In genomic region chr11:114972105-114972504, GRCh38 we compare ENCODE assay signal across 1 cellular context.
TF ChIP-seq lines count a peak whose summit lies in the region.

No MANE protein-coding gene starts in this region.

TF ChIP-seq in H1, 55 proteins besides CTCF, POLR2A, EP300 and RAD21:
- no peak for TF ChIP-seq KDM1A (IDR thresholded peaks at IDR 0.05; ENCODE audit: borderline replicate concordance, low read length)
- TF ChIP-seq GTF2F1 (IDR thresholded peaks at IDR 0.05; ENCODE audit: borderline replicate concordance, low read depth, low read length): no peak
- no peak for TF ChIP-seq BCL11A (IDR thresholded peaks at IDR 0.05; ENCODE audit: low read depth in 2 of 2, low read length in 2 of 2)
- TF ChIP-seq TEAD4 (IDR thresholded peaks at IDR 0.05; ENCODE audit: low read depth, low read length): peak; percentile 88
- no peak for TF ChIP-seq RNF2 (IDR thresholded peaks at IDR 0.05; ENCODE audit: borderline replicate concordance, low read depth, low read length, missing control alignments, poor library complexity, severe bottlenecking)
- no peak for TF ChIP-seq EGR1 (IDR thresholded peaks at IDR 0.05; ENCODE audit: borderline replicate concordance, low read depth, low read length)
- no peak for TF ChIP-seq POLR2AphosphoS5 (IDR thresholded peaks at IDR 0.05; ENCODE audit: low read depth, low read length)
- TF ChIP-seq SP2 (IDR thresholded peaks at IDR 0.05; ENCODE audit: low read length): no peak
- TF ChIP-seq TAF7 (optimal IDR thresholded peaks at IDR 0.05; ENCODE audit: borderline replicate concordance, low read depth, low read length): no peak
- no peak for TF ChIP-seq SP4 (IDR thresholded peaks at IDR 0.05; ENCODE audit: low read length)
- TF ChIP-seq, protein P1, sequence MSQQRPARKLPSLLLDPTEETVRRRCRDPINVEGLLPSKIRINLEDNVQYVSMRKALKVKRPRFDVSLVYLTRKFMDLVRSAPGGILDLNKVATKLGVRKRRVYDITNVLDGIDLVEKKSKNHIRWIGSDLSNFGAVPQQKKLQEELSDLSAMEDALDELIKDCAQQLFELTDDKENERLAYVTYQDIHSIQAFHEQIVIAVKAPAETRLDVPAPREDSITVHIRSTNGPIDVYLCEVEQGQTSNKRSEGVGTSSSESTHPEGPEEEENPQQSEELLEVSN (IDR thresholded peaks at IDR 0.05): no peak
- TF ChIP-seq HDAC2 (IDR thresholded peaks at IDR 0.05; ENCODE audit: borderline replicate concordance in 1 of 2, low read depth in 2 of 2, low read length in 2 of 2): 0 out of 4 replicates have a peak, but pooled peaks of 1 of the 2 experiments have one; percentile 51
